25 cellular contexts compared by ENCODE assay signal in genomic region chr5:142740474-142740873, GRCh38. TPM values are rescaled to one million over a fixed set of nuclear protein-coding genes. Genes with fewer than 3 reads are reported as not detected.
A peak's percentile ranks its signal among the peaks of the same experiment; 100 is the strongest.
DNase-seq lines count a peak whose midpoint lies in the region; ATAC-seq and TF ChIP-seq lines count a peak whose summit lies in the region.
"Had no signal": no experiment of that assay in that cellular context is flagged by ENCODE, and none has a peak within 500 bp of the region (broad histone marks: within the 10 kb centered on the region; RNA-seq: fewer than 3 reads in every experiment).

No MANE protein-coding gene starts in this region.

- TF ChIP-seq RAD21 in SK-N-SH (IDR thresholded peaks at IDR 0.05; ENCODE audit: low read length) = no peak

- H3K4me1 ChIP-seq in GM23248 (ENCODE audit: insufficient read depth) = peaks cover 16% of the 10 kb centered on the region
- H3K4me1 ChIP-seq in SK-N-SH (ENCODE audit: control insufficient read depth in 1 of 2, insufficient read depth in 2 of 2, low read depth in 1 of 2, low read length in 1 of 2) = peaks cover 14 to 23% of the 10 kb centered on the region in 2 experiments
- H3K4me1 ChIP-seq: sigmoid colon, upper lobe of right lung had no signal

- H3K4me2 ChIP-seq in GM23248 (ENCODE audit: unreplicated experiment) (no peak overlapping the region), SK-N-SH (no peak overlapping the region)

- H3K36me3 ChIP-seq in GM23248 (ENCODE audit: low read depth) (no peaks in the 10 kb centered on the region), SK-N-SH (replicated peaks in 1 of 2; ENCODE audit: control insufficient read depth in 1 of 2, insufficient read depth in 2 of 2, low read length in 1 of 2) (no peaks in the 10 kb centered on the region)
- H3K36me3 ChIP-seq: brain microvascular endothelial cell, neutrophil, sigmoid colon, upper lobe of right lung had no signal

- peak overlapping the region; percentile 53; the same call in 1 of the 2 replicates for H3K27ac ChIP-seq in C4-2B
- no peak overlapping the region for H3K27ac ChIP-seq in GM23248
- H3K27ac ChIP-seq in SK-N-SH (ENCODE audit: low read depth in 2 of 2, low read length in 1 of 2) = peak overlapping the region; percentile 47 to 88; a peak in 3 of 4 replicates
- H3K27ac ChIP-seq: brain microvascular endothelial cell, neutrophil, sigmoid colon, upper lobe of right lung had no signal

- no peak for ATAC-seq in GM18868 (IDR thresholded peaks at IDR 0.05; ENCODE audit: unreplicated experiment)
- ATAC-seq in left cardiac atrium = no peak
- ATAC-seq: activated CD8-positive, alpha-beta memory T cell treated with anti-CD3 and anti-CD28 coated beads, Interleukin-2, amount 10 ng/mL, durations not matched to agents 7 days and 5 days; stimulated activated memory B cell treated with anti-CD40 and anti-IgM and Interleukin-4, amounts not matched to agents 10 μg/mL and 1 μg/mL and 100 μg/mL, for 72 hours; upper lobe of right lung had no signal

- in situ Hi-C loops in GM23248 (cut with MboI) = no loop called here

- H3K9ac ChIP-seq in GM23248 (no peak overlapping the region), SK-N-SH (no peak overlapping the region)

- no peaks in the 10 kb centered on the region for H4K20me1 ChIP-seq in GM23248 (ENCODE audit: insufficient read depth)
- H4K20me1 ChIP-seq in SK-N-SH (ENCODE audit: insufficient read depth) = no peaks in the 10 kb centered on the region

- no peaks in the 10 kb centered on the region for H3K9me2 ChIP-seq in GM23248 (ENCODE audit: insufficient read depth)
- no peaks in the 10 kb centered on the region for H3K9me2 ChIP-seq in SK-N-SH

- POLR2A ChIA-PET in SK-N-SH (lab: Yijun Ruan, JAX) = interaction anchor here (0.7 kb wide), 1 partner anchor 17 kb away, joined by 4 read pairs; no protein-coding TSS in a partner anchor

- H3K4me3 ChIP-seq in GM23248 (no peak overlapping the region), SK-N-SH (ENCODE audit: low read depth in 2 of 2, low read length in 1 of 2) (no peak overlapping the region)
- H3K4me3 ChIP-seq: sigmoid colon, upper lobe of right lung had no signal

- 50 to 52% methylated on average over 4 of the region's 4 CpGs for WGBS in GM23248 (ENCODE audit: low coverage in 1 of 2, low lambda C conversion rate in 2 of 2, missing lambda C conversion rate in 2 of 2), 2 experiments
- WGBS in SK-N-SH (ENCODE audit: low lambda C conversion rate) = 43% methylated on average over 4 of the region's 4 CpGs

- H2AFZ ChIP-seq in GM23248 = 0 out of 2 replicates have a peak overlapping the region, but pooled peaks have one; percentile 13
- no peak overlapping the region for H2AFZ ChIP-seq in SK-N-SH (ENCODE audit: low read depth)

- DNase-seq in GM23248 = no peak
- no peak for DNase-seq in SK-N-SH
- peak; percentile 17 for DNase-seq in kidney tubule cell (ENCODE audit: low spot score)
- DNase-seq in midbrain (lab: John Stamatoyannopoulos, UW) = no peak
- no peak for DNase-seq in left cardiac atrium
- DNase-seq: activated B cell treated with CpG ODN at 0.5 μM for 24 hours; activated CD4-positive, alpha-beta T cell treated with anti-CD3 and anti-CD28 coated beads, Interleukin-2, amount 50 U/mL, for 1 hour; activated CD8-positive, alpha-beta memory T cell treated with anti-CD3 and anti-CD28 coated beads, Interleukin-2, amount 10 ng/mL, durations not matched to agents 7 days and 5 days; activated naive CD4-positive, alpha-beta T cell treated with Interleukin-2 at 50 U/mL for 16 hours; brain microvascular endothelial cell; CD4-positive, alpha-beta memory T cell; DMS 273 treated with DMSO at 0.1 percent for 48 hours; head of caudate nucleus; kidney glomerular epithelial cell; NCI-H1436 treated with DMSO at 0.1 percent for 48 hours; NCI-H2171; NCI-H510A; sigmoid colon; stimulated activated CD4-positive, alpha-beta T cell treated with anti-CD3 and anti-CD28 coated beads, Interleukin-4, amount 100 ng/mL, for 4 hours; upper lobe of right lung had no signal

- H3F3A ChIP-seq in GM23248 (ENCODE audit: insufficient read depth) (peaks cover 4% of the 10 kb centered on the region; the same call in 1 of the 2 replicates), SK-N-SH (replicated peaks; ENCODE audit: insufficient read depth) (peaks cover 5% of the 10 kb centered on the region)

- intact Hi-C loops in left cardiac atrium (cut with DNase I) = no loop called here

- TF ChIP-seq CTCF in C4-2B (conservative IDR thresholded peaks at IDR 0.05) (no peak), SK-N-SH (IDR thresholded peaks at IDR 0.05) (no peak)

- CTCF ChIA-PET in SK-N-SH (lab: Yijun Ruan, JAX) = interaction anchor here (0.7 to 29.7 kb wide), 7 partner anchors 8 to 148 kb away, joined by 3 to 472 read pairs (median 4); no protein-coding TSS in a partner anchor

- H3K9me3 ChIP-seq in GM23248 (ENCODE audit: low read depth) = no peaks in the 10 kb centered on the region
- H3K9me3 ChIP-seq in SK-N-SH = no peaks in the 10 kb centered on the region
- H3K9me3 ChIP-seq: neutrophil, sigmoid colon, upper lobe of right lung had no signal

- H3K79me2 ChIP-seq in GM23248 (ENCODE audit: insufficient read depth) = no peaks in the 10 kb centered on the region
- H3K79me2 ChIP-seq in SK-N-SH (ENCODE audit: insufficient read depth) = no peaks in the 10 kb centered on the region

- H3K27me3 ChIP-seq in GM23248 (replicated peaks; ENCODE audit: insufficient read depth) = no peaks in the 10 kb centered on the region
- H3K27me3 ChIP-seq in SK-N-SH (ENCODE audit: insufficient read depth) = no peaks in the 10 kb centered on the region
- H3K27me3 ChIP-seq: brain microvascular endothelial cell, neutrophil, sigmoid colon, upper lobe of right lung had no signal

- TF ChIP-seq EP300 in SK-N-SH (IDR thresholded peaks at IDR 0.05; ENCODE audit: borderline replicate concordance in 1 of 2, low read depth in 1 of 2, low read length in 1 of 2) = peak; percentile 80 to 86

TF ChIP-seq in SK-N-SH, 30 proteins besides CTCF, POLR2A, EP300 and RAD21 (continues in another document):
- TF ChIP-seq RCOR1 (IDR thresholded peaks at IDR 0.05; ENCODE audit: low read length) (no peak), USF2 (IDR thresholded peaks at IDR 0.05; ENCODE audit: borderline replicate concordance, low read depth, low read length) (no peak), REST (IDR thresholded peaks at IDR 0.05; ENCODE audit: low read depth, low read length) (no peak), MAX (IDR thresholded peaks at IDR 0.05; ENCODE audit: low read depth) (no peak), MEF2A (IDR thresholded peaks at IDR 0.05; ENCODE audit: borderline replicate concordance, low read depth) (no peak), USF1 (IDR thresholded peaks at IDR 0.05; ENCODE audit: borderline replicate concordance, low read depth) (no peak), GATA2 (CRISPR knock-in tag; IDR thresholded peaks at IDR 0.05) (no peak)

RNA-seq across cellular contexts. Expression of gene ARHGAP26, which starts 29.7 kb away (rescaled TPM):
- total RNA-seq in GM23248 (2014; rRNA removed; shearing (Covaris generic)) = 1.6 and 8.3 TPM in 2 replicates
- 1.7 and 1.9 TPM in 2 replicates for polyA plus RNA-seq in GM23248 (2016; fragmentation: Nextera tagmentation; extraction: Ambion mirVana)
- polyA plus RNA-seq in SK-N-SH (2012; rRNA removed) = 6.1 and 8.4 TPM in 2 replicates
- polyA plus RNA-seq in SK-N-SH (2012; cell fraction: cytosol; rRNA removed) = 4.4 and 4.6 TPM in 2 replicates
- polyA plus RNA-seq in SK-N-SH (2012; cell fraction: nucleus; rRNA removed) = 19.4 and 33.8 TPM in 2 replicates
- 10 to 100 TPM; 29.6 to 50.2 TPM for total RNA-seq in left cardiac atrium
- total RNA-seq: G401 had no signal

RNA-seq across cellular contexts. Expression of gene FGF1, which starts 54.6 kb away (rescaled TPM):
- 9.2 and 13.8 TPM in 2 replicates for total RNA-seq in GM23248 (2014; rRNA removed; shearing (Covaris generic))
- polyA plus RNA-seq in GM23248 (2016; fragmentation: Nextera tagmentation; extraction: Ambion mirVana) = 27.7 and 29.6 TPM in 2 replicates
- 5.3 and 5.9 TPM in 2 replicates for polyA plus RNA-seq in SK-N-SH (2012; rRNA removed)
- 5.6 and 6.3 TPM in 2 replicates for polyA plus RNA-seq in SK-N-SH (2012; cell fraction: cytosol; rRNA removed)
- polyA plus RNA-seq in SK-N-SH (2012; cell fraction: nucleus; rRNA removed) = 5.4 and 5.6 TPM in 2 replicates
- total RNA-seq in left cardiac atrium = 10 to 100 TPM; 33.9 to 39.9 TPM
- total RNA-seq: activated B cell treated with CpG ODN at 0.5 μM for 24 hours; activated CD8-positive, alpha-beta memory T cell treated with anti-CD3 and anti-CD28 coated beads, Interleukin-2, amount 10 ng/mL, durations not matched to agents 7 days and 5 days; CD4-positive, alpha-beta memory T cell had no signal
- polyA plus RNA-seq: CD4-positive, alpha-beta memory T cell had no signal
